Comparison of ENCODE assay signal across 1 cellular context in the genomic region with DNA sequence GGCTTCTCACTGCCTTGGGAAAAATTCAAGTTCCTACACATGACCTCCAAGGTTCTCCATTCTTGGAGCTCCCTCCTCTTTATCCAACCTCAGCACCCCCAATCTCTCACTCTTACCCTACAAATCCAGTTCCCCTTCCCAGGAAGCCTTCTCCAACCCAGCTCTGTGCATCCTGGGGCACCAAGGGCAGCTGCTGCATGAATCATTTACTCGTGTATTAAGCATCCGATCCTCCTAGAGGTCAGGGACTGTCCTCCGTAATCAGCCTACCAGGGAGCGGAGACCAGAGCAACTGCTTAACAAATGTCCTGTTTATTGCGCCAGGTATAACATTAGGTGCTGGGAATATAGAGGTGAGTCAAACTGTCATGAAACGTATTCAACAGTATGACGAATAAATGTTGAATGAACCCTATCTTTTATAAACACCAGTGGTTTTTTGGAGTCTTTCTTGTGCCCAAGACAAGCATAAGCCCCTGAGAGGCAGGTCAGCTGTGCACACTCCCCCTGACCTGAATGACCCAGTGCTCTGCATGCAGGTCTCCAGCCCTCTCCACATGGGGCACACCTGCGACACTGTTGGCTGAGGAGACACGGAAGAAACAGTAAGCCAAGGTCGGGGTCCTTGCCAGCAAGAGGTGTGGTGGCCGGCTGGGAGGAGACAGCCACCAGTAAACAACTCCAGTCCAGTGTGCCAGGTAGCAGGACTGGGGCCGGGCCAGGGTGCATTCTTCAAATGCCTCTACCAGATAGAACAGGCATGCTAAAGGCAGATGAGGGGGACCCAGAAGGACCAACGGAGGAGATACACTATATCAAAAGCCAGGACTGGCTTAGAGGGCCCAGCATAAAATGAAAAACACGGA.
TF ChIP-seq lines count a peak whose summit lies in the region.

No MANE protein-coding gene starts in this region.

TF ChIP-seq in GM23338, 12 proteins besides CTCF, POLR2A, EP300 and RAD21 (continued from another document):
- TF ChIP-seq REST (IDR thresholded peaks at IDR 0.05; ENCODE audit: unreplicated experiment): no peak
- no peak for TF ChIP-seq ETS1 (IDR thresholded peaks at IDR 0.05)
- no peak for TF ChIP-seq ZNF331 (CRISPR knock-in tag; IDR thresholded peaks at IDR 0.05; ENCODE audit: low read depth)
- no peak for TF ChIP-seq EZH2 (IDR thresholded peaks at IDR 0.05; ENCODE audit: low read depth, unreplicated experiment)
- no peak for TF ChIP-seq NANOG (IDR thresholded peaks at IDR 0.05; ENCODE audit: borderline replicate concordance)
- TF ChIP-seq, protein P1, sequence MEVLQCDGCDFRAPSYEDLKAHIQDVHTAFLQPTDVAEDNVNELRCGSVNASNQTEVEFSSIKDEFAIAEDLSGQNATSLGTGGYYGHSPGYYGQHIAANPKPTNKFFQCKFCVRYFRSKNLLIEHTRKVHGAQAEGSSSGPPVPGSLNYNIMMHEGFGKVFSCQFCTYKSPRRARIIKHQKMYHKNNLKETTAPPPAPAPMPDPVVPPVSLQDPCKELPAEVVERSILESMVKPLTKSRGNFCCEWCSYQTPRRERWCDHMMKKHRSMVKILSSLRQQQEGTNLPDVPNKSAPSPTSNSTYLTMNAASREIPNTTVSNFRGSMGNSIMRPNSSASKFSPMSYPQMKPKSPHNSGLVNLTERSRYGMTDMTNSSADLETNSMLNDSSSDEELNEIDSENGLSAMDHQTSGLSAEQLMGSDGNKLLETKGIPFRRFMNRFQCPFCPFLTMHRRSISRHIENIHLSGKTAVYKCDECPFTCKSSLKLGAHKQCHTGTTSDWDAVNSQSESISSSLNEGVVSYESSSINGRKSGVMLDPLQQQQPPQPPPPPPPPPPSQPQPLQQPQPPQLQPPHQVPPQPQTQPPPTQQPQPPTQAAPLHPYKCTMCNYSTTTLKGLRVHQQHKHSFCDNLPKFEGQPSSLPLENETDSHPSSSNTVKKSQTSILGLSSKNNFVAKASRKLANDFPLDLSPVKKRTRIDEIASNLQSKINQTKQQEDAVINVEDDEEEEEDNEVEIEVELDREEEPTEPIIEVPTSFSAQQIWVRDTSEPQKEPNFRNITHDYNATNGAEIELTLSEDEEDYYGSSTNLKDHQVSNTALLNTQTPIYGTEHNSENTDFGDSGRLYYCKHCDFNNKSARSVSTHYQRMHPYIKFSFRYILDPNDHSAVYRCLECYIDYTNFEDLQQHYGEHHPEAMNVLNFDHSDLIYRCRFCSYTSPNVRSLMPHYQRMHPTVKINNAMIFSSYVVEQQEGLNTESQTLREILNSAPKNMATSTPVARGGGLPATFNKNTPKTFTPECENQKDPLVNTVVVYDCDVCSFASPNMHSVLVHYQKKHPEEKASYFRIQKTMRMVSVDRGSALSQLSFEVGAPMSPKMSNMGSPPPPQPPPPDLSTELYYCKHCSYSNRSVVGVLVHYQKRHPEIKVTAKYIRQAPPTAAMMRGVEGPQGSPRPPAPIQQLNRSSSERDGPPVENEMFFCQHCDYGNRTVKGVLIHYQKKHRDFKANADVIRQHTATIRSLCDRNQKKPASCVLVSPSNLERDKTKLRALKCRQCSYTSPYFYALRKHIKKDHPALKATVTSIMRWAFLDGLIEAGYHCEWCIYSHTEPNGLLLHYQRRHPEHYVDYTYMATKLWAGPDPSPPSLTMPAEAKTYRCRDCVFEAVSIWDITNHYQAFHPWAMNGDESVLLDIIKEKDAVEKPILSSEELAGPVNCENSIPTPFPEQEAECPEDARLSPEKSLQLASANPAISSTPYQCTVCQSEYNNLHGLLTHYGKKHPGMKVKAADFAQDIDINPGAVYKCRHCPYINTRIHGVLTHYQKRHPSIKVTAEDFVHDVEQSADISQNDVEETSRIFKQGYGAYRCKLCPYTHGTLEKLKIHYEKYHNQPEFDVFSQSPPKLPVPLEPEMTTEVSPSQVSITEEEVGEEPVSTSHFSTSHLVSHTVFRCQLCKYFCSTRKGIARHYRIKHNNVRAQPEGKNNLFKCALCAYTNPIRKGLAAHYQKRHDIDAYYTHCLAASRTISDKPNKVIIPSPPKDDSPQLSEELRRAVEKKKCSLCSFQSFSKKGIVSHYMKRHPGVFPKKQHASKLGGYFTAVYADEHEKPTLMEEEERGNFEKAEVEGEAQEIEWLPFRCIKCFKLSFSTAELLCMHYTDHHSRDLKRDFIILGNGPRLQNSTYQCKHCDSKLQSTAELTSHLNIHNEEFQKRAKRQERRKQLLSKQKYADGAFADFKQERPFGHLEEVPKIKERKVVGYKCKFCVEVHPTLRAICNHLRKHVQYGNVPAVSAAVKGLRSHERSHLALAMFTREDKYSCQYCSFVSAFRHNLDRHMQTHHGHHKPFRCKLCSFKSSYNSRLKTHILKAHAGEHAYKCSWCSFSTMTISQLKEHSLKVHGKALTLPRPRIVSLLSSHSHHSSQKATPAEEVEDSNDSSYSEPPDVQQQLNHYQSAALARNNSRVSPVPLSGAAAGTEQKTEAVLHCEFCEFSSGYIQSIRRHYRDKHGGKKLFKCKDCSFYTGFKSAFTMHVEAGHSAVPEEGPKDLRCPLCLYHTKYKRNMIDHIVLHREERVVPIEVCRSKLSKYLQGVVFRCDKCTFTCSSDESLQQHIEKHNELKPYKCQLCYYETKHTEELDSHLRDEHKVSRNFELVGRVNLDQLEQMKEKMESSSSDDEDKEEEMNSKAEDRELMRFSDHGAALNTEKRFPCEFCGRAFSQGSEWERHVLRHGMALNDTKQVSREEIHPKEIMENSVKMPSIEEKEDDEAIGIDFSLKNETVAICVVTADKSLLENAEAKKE (CRISPR knock-in tag; IDR thresholded peaks at IDR 0.05): no peak
